Comparison of ENCODE assay signal across 8 cellular contexts in the genomic region with DNA sequence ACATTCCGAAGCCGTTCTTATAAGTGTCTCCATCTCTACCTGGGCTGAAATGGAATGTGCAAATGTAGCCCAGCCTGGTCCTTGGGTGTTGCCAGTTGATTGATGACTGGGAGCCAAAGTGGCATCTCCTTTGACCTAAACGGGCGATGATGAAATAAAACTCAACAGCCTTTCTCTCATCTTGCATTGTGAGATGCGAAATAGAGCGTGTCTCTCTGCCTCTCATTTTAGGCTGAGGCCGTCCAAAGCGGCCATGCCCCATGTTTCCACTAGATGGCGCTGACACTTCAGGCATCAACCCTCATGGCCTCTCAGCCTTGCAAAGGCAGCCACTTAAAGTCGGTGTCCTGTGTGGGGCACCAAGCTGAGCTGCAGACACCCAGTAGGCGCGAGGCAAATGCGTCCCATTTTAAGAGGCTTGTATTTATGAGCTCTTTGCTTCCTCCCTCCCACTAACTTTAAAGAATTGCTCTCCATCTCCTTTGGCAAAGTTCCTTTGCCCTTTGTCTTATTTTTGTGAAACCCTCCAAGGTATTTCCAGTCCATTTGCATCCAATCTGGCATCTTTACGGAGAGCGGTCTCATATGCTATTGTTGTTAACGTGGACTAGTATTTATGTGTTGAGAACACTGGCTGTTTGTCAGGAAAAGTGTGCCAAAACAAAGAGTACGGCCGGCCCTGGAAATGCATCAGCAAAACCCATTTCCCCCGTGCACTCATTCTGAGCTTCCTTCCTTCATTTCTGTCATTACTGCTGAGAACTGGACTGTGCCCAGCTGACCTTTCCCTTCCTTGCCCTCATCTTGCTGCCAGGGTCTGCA. TPM values are rescaled to one million over a fixed set of nuclear protein-coding genes. Genes with fewer than 3 reads are reported as not detected.
DNase-seq lines count a peak whose midpoint lies in the region; ATAC-seq, FAIRE-seq and TF ChIP-seq lines count a peak whose summit lies in the region.

No MANE protein-coding gene starts in this region.

- TF ChIP-seq CTCF in BE2C (IDR thresholded peaks at IDR 0.05; ENCODE audit: low read depth, low read length), result peak; percentile 98
- TF ChIP-seq CTCF in dorsolateral prefrontal cortex (IDR thresholded peaks at IDR 0.05 in 54 of 56, conservative IDR thresholded peaks at IDR 0.05 in 2 of 56; ENCODE audit: low read depth in 1 of 56, partially characterized antibody in 56 of 56), result peak; percentile 94 to 100 (median 99)

- H3K27me3 ChIP-seq in BE2C (peaks cover 25% of the 10 kb centered on the region), dorsolateral prefrontal cortex (no peaks in the 10 kb centered on the region)

- intact Hi-C loops in dorsolateral prefrontal cortex (cut with DNase I), result loop anchor here (2.0 to 5.0 kb wide), 4 partner anchors 58 to 296 kb away; no protein-coding TSS in a partner anchor

- no peaks in the 10 kb centered on the region for H3K36me3 ChIP-seq in BE2C

- DNase-seq in BE2C, result peak; percentile 79
- peak; percentile 75 for DNase-seq in GM19239 (ENCODE audit: insufficient read length, low spot score)
- DNase-seq in NCI-H774 (lab: John Stamatoyannopoulos, UW), result peak; percentile 65
- DNase-seq in activated CD4-positive, alpha-beta T cell treated with anti-CD3 and anti-CD28 coated beads, Interleukin-2, amount 50 U/mL, for 48 hours, result peak; percentile 87 to 91
- DNase-seq in dorsolateral prefrontal cortex, result peak; percentile 86 to 97 (median 93)
- peak; percentile 95 for DNase-seq in medulla oblongata (ENCODE audit: extremely low spot score)
- DNase-seq in stimulated activated CD8-positive, alpha-beta memory T cell treated with anti-CD3 and anti-CD28 coated beads, Interleukin-12 subunit alpha, Interleukin-12 subunit beta, amount 100 ng/mL, for 4 hours (ENCODE audit: low read depth), result peak; percentile 60

- H3K4me3 ChIP-seq in BE2C (ENCODE audit: low read depth, low read length) (no peak overlapping the region), dorsolateral prefrontal cortex (peak overlapping the region in 56 of 59 donors; percentile 0 to 61 (median 32))

- peak; percentile 91 for FAIRE-seq in GM19239 (lab: Jason Lieb, UNC)

- H3K9me3 ChIP-seq in BE2C, result no peaks in the 10 kb centered on the region

- peak overlapping the region; percentile 3 to 96 (median 82) for H3K27ac ChIP-seq in dorsolateral prefrontal cortex

- no peaks in the 10 kb centered on the region for H3K4me1 ChIP-seq in BE2C

- peak; percentile 94 for ATAC-seq in HG03439 (IDR thresholded peaks at IDR 0.05; ENCODE audit: unreplicated experiment)

RNA-seq across cellular contexts. Expression of a gene that starts 25.0 kb away (rescaled TPM):
- polyA plus RNA-seq in BE2C (2012; ENCODE audit: insufficient read depth, insufficient read length, low read depth), result not detected
- total RNA-seq in dorsolateral prefrontal cortex, result 10 to 100 TPM in 1 of 120 experiments, 1 to 10 TPM in 51, under 1 TPM in 66, not detected in 2; 0.07 to 26.8 (median 0.88) TPM

RNA-seq across cellular contexts. Expression of a gene that starts 35.6 kb away (rescaled TPM):
- polyA plus RNA-seq in BE2C (2012; ENCODE audit: insufficient read depth, insufficient read length, low read depth), result 1.3 TPM
- under 1 TPM in 2 of 120 experiments, not detected in 118; 0.45 to 0.73 TPM for total RNA-seq in dorsolateral prefrontal cortex
